ENCODE assay signal across 8 cellular contexts in genomic region chr17:17724991-17725852, GRCh38. TPM values are rescaled to one million over a fixed set of nuclear protein-coding genes. Genes with fewer than 3 reads are reported as not detected.
DNase-seq lines count a peak whose midpoint lies in the region; ATAC-seq and TF ChIP-seq lines count a peak whose summit lies in the region.

No MANE protein-coding gene starts in this region.

- BruUV-seq in Panc1 (replicated peaks; lab: Mats Ljungman, UMichigan) = no TSS peak

- H3K4me1 ChIP-seq in Panc1 (ENCODE audit: control insufficient read depth, insufficient read depth, low read length) = peaks cover 63% of the 10 kb centered on the region

- ATAC-seq in Panc1 = no peak
- ATAC-seq in HG02798 (IDR thresholded peaks at IDR 0.05; ENCODE audit: poor library complexity, unreplicated experiment) = no peak
- ATAC-seq in HG03280 (IDR thresholded peaks at IDR 0.05; ENCODE audit: unreplicated experiment) = no peak

- in situ Hi-C loops in Panc1 (cut with HindIII; ENCODE audit: low pct_unique_long_range_greater_than_20kb, low sequenced_read_pairs) = no loop called here
- in situ Hi-C loops in KBM-7 (cut with MboI; ENCODE audit: low pct_unique_long_range_greater_than_20kb, low sequenced_read_pairs) = no loop called here

- H3K27ac ChIP-seq in Panc1 (ENCODE audit: low read length) = peak overlapping the region; percentile 87

- H3K36me3 ChIP-seq in Panc1 (ENCODE audit: control insufficient read depth, insufficient read depth, low read length) = no peaks in the 10 kb centered on the region

- no peaks in the 10 kb centered on the region for H3K27me3 ChIP-seq in Panc1 (ENCODE audit: control insufficient read depth, insufficient read depth, low read length)

- DNase-seq in GM12865 (ENCODE audit: low read depth) = no peak
- no peak for DNase-seq in Panc1 (ENCODE audit: low read depth, low spot score)
- peak; percentile 80 for DNase-seq in fibroblast of villous mesenchyme (ENCODE audit: low read depth)
- DNase-seq in retina = peak; percentile 85
- DNase-seq in NCI-H1092 treated with DMSO at 0.1 percent for 48 hours (lab: John Stamatoyannopoulos, UW) = no peak
- no peak for DNase-seq in KBM-7

- POLR2A ChIA-PET in Panc1 (lab: Charles Lee) = no interaction called here

- CTCF ChIA-PET in Panc1 (lab: Charles Lee) = no interaction called here

- H3K9me3 ChIP-seq in Panc1 (ENCODE audit: control insufficient read depth, insufficient read depth, low read depth, low read length) = no peaks in the 10 kb centered on the region

- peak overlapping the region; percentile 70 for H3K4me3 ChIP-seq in GM12865 (ENCODE audit: low read depth, low read length)
- H3K4me3 ChIP-seq in Panc1 (ENCODE audit: low read depth in 2 of 2, low read length in 2 of 2) = no peak overlapping the region
- peak overlapping the region; percentile 65 for H3K4me3 ChIP-seq in fibroblast of villous mesenchyme (ENCODE audit: low read depth, low read length)

- TF ChIP-seq CTCF in GM12865 (IDR thresholded peaks at IDR 0.05; ENCODE audit: insufficient read depth, low read depth, low read length, missing control alignments) (no peak), Panc1 (IDR thresholded peaks at IDR 0.05) (no peak), fibroblast of villous mesenchyme (IDR thresholded peaks at IDR 0.05; ENCODE audit: insufficient read depth, low read depth, low read length) (no peak)

- intact Hi-C loops in Panc1 (cut with micrococcal nuclease; ENCODE audit: unreplicated experiment) = no loop called here

RNA-seq across cellular contexts. Expression of gene RAI1, which starts 44.0 kb away (rescaled TPM):
- 51.0 TPM for total RNA-seq in Panc1 (2021; ENCODE audit: unreplicated experiment)
- 39.2 TPM for polyA plus RNA-seq in Panc1 (2012; ENCODE audit: insufficient read length)
- total RNA-seq in fibroblast of villous mesenchyme = 16.0 and 24.2 TPM in 2 replicates

Comparison
In these comparisons a context has a peak if more than half of its experiments do, and no peak if none do; other contexts are left out.
1. DNase-seq: peak in fibroblast of villous mesenchyme (single experiment) and retina (single experiment); none in GM12865 (single experiment), Panc1 (single experiment), NCI-H1092 treated with DMSO at 0.1 percent for 48 hours (single experiment) and KBM-7 (single experiment).
2. H3K4me3 ChIP-seq: peak in GM12865 (single experiment) and fibroblast of villous mesenchyme (single experiment); none in Panc1 (0 of 2).